In the genomic region with DNA sequence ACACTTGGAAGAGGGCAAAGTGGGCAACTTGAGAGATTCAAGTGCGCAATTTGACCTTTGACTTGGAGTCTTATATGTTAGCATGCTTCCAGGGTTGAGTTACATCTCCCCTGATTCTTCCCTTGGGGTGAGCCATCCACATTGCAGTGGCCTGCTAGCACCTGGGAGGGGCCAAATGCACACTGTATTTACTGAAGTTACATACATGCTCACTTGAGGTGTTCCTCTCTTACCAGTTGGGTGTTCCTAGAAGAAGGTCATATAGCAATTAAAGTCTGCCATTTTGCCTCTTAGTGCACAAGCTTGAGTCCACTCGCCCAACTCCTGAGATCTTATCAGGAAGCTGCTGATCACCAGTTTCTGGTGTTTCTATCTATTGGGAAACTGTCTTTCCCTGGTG, we compare ENCODE assay signal across 35 cellular contexts.
"Had no signal": no experiment of that assay in that cellular context is flagged by ENCODE, and none has a peak within 500 bp of the region (broad histone marks: within the 10 kb centered on the region; RNA-seq: fewer than 3 reads in every experiment).

No MANE protein-coding gene starts in this region.

- DNase-seq: Karpas-422, Kasumi-1, KG1, MM.1S, MV-4-11, NCI-H1048, NCI-H1092, NCI-H1092 treated with DMSO at 0.1 percent for 48 hours, NCI-H1105, NCI-H1105 treated with DMSO at 0.1 percent for 48 hours, NCI-H1417, NCI-H1417 treated with DMSO at 0.1 percent for 48 hours, NCI-H1436, NCI-H1436 treated with DMSO at 0.1 percent for 48 hours, NCI-H146, NCI-H1694, NCI-H1694 treated with DMSO at 0.1 percent for 48 hours, NCI-H187, NCI-H187 treated with DMSO at 0.1 percent for 48 hours, NCI-H1930, NCI-H2029, NCI-H2029 treated with DMSO at 0.1 percent for 48 hours, NCI-H2081, NCI-H2081 treated with DMSO at 0.1 percent for 48 hours, NCI-H2107, NCI-H2171, NCI-H2171 treated with DMSO at 0.1 percent for 48 hours, NCI-H2227 treated with DMSO at 0.1 percent for 48 hours, NCI-H226, NCI-H345, NCI-H446, NCI-H446 treated with DMSO at 0.1 percent for 48 hours, NCI-H510A, NCI-H510A treated with DMSO at 0.1 percent for 48 hours, NCI-H524 had no signal
